In genomic region chr1:48674641-48675040, GRCh38 we compare ENCODE assay signal across 12 cellular contexts.
DNase-seq lines count a peak whose midpoint lies in the region; FAIRE-seq and TF ChIP-seq lines count a peak whose summit lies in the region.
"Had no signal": no experiment of that assay in that cellular context is flagged by ENCODE, and none has a peak within 500 bp of the region (broad histone marks: within the 10 kb centered on the region; RNA-seq: fewer than 3 reads in every experiment).

No MANE protein-coding gene starts in this region.

- H3K9me3 ChIP-seq in HAP-1, result no peaks in the 10 kb centered on the region
- H3K9me3 ChIP-seq: BE2C, Peyer's patch had no signal

- H3K4me3 ChIP-seq in AG04449 (ENCODE audit: low read depth, low read length), result no peak overlapping the region
- H3K4me3 ChIP-seq in HAP-1, result no peak overlapping the region
- H3K4me3 ChIP-seq: Peyer's patch, skin epidermis had no signal

- H3K4me1 ChIP-seq in HAP-1, result no peaks in the 10 kb centered on the region
- H3K4me1 ChIP-seq: BE2C had no signal

- peak; percentile 2 for DNase-seq in AG04449 (ENCODE audit: low read depth, low spot score)
- DNase-seq in H54 (ENCODE audit: insufficient read length, low spot score), result peak; percentile 21
- DNase-seq in SW480 (ENCODE audit: low spot score), result peak; percentile 2
- DNase-seq in foreskin melanocyte, result peak; percentile 72
- DNase-seq in stimulated activated CD4-positive, alpha-beta T cell treated with anti-CD3 and anti-CD28 coated beads, Interleukin-4, amount 100 ng/mL, for 24 hours, result no peak
- DNase-seq in stimulated activated CD8-positive, alpha-beta memory T cell treated with anti-CD3 and anti-CD28 coated beads, Interleukin-4, amount 100 ng/mL, for 48 hours, result no peak
- DNase-seq in HAP-1 (ENCODE audit: low spot score in 2 of 2), result no peak
- no peak for DNase-seq in cortex of kidney (lab: John Stamatoyannopoulos, UW)
- DNase-seq: BE2C, NCI-H2107, Peyer's patch had no signal

- H3K36me3 ChIP-seq in HAP-1 (replicated peaks), result no peaks in the 10 kb centered on the region
- H3K36me3 ChIP-seq: BE2C, Peyer's patch had no signal

- POLR2A ChIA-PET in AG04449 (lab: Yijun Ruan, JAX), result no interaction called here

- TF ChIP-seq POLR2A in H54 (IDR thresholded peaks at IDR 0.05; ENCODE audit: low read depth, low read length), result no peak

- CTCF ChIA-PET in AG04449 (lab: Yijun Ruan, JAX), result interaction anchor here (1.2 to 5.7 kb wide), 4 partner anchors 11 to 1658 kb away, joined by 3 to 54 read pairs (median 4); no protein-coding TSS in a partner anchor

- H3K27me3 ChIP-seq in HAP-1 (ENCODE audit: low read depth), result no peaks in the 10 kb centered on the region
- H3K27me3 ChIP-seq: BE2C, Peyer's patch had no signal

- in situ Hi-C loops in HAP-1 (cut with MboI; ENCODE audit: low sequenced_read_pairs), result no loop called here

- TF ChIP-seq CTCF in AG04449 (IDR thresholded peaks at IDR 0.05; ENCODE audit: insufficient read depth, low read length, missing control alignments), result no peak

- FAIRE-seq in H54 (lab: Jason Lieb, UNC), result no peak

Comparison
In these comparisons a context has a peak if more than half of its experiments do, and no peak if none do; other contexts are left out.
1. DNase-seq: peak in AG04449 (single experiment), H54 (single experiment), SW480 (single experiment) and foreskin melanocyte (single experiment); none in stimulated activated CD4-positive, alpha-beta T cell treated with anti-CD3 and anti-CD28 coated beads, Interleukin-4, amount 100 ng/mL, for 24 hours (single experiment), stimulated activated CD8-positive, alpha-beta memory T cell treated with anti-CD3 and anti-CD28 coated beads, Interleukin-4, amount 100 ng/mL, for 48 hours (single experiment), HAP-1 (0 of 2) and cortex of kidney (single experiment).